Comparison of ENCODE assay signal across 22 cellular contexts in the genomic region with DNA sequence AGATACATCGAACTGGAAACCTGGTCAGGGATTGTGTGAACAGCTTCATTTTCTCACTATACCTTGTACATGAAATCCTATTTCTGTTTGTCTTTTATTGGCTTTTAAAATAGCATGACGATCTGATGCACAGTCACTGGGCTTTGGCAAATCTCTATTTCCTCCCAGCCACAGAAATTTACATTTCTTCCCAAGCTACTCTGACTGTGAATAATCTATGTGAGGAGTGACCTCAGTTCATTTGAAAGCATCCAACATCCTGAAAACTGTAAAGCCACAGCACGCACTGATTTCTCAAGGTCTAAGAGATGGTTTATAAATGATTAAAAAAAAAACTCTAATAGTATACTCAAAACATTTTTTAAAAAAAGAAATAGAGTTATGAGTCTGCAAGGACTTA.
DNase-seq lines count a peak whose midpoint lies in the region; ATAC-seq, FAIRE-seq and TF ChIP-seq lines count a peak whose summit lies in the region.
"Had no signal": no experiment of that assay in that cellular context is flagged by ENCODE, and none has a peak within 500 bp of the region (broad histone marks: within the 10 kb centered on the region; RNA-seq: fewer than 3 reads in every experiment).

No MANE protein-coding gene starts in this region.

- no peak overlapping the region for H2AK9ac ChIP-seq in IMR-90 (replicated peaks; ENCODE audit: low read depth, low read length, poor library complexity)

- no peak overlapping the region for H4K91ac ChIP-seq in IMR-90 (ENCODE audit: insufficient read depth, low read depth, low read length)

- no peak overlapping the region for H3K14ac ChIP-seq in IMR-90 (replicated peaks; ENCODE audit: low read depth, low read length)

- in situ Hi-C loops in IMR-90 (cut with MboI; ENCODE audit: low sequenced_read_pairs), result no loop called here

- intact Hi-C loops in IMR-90 (cut with micrococcal nuclease), result no loop called here
- intact Hi-C loops in activated CD8-positive, alpha-beta T cell treated with anti-CD3 and anti-CD28 coated beads for 36 hours (cut with micrococcal nuclease), result no loop called here

- no peaks in the 10 kb centered on the region for H3K36me3 Mint-ChIP-seq in astrocyte (ENCODE audit: low read depth, unreplicated experiment)
- H3K36me3 Mint-ChIP-seq in activated naive CD8-positive, alpha-beta T cell treated with anti-CD3 and anti-CD28 coated beads for 36 hours, result no peaks in the 10 kb centered on the region
- no peaks in the 10 kb centered on the region for H3K36me3 Mint-ChIP-seq in activated CD8-positive, alpha-beta T cell treated with anti-CD3 and anti-CD28 coated beads for 36 hours (ENCODE audit: low read depth)
- H3K36me3 Mint-ChIP-seq: CD8-positive, alpha-beta T cell had no signal

- CTCF ChIA-PET in IMR-90 (lab: Yijun Ruan, JAX), result no interaction called here
- CTCF ChIA-PET in activated CD8-positive, alpha-beta T cell treated with anti-CD3 and anti-CD28 coated beads for 36 hours (lab: Charles Lee), result no interaction called here

- H2BK20ac ChIP-seq in IMR-90 (ENCODE audit: low read depth, low read length), result peak overlapping the region; percentile 54; the same call in 1 of the 2 replicates

- no peak overlapping the region; the same call in 1 of the 2 replicates for H3K4ac ChIP-seq in IMR-90 (ENCODE audit: low read depth, low read length)

- H3K36me3 ChIP-seq in IMR-90 (ENCODE audit: control insufficient read depth, insufficient read depth, low read length), result no peaks in the 10 kb centered on the region
- H3K36me3 ChIP-seq in astrocyte (ENCODE audit: insufficient read depth, low read length), result no peaks in the 10 kb centered on the region
- H3K36me3 ChIP-seq: MG63 had no signal

- peak overlapping the region; percentile 86; the same call in 1 of the 2 replicates for H3K18ac ChIP-seq in IMR-90 (ENCODE audit: low read depth, low read length)

- no TSS peak for BruUV-seq in IMR-90 (replicated peaks; lab: Mats Ljungman, UMichigan)

- no peaks in the 10 kb centered on the region for H3K79me2 ChIP-seq in astrocyte (ENCODE audit: insufficient read depth, low read length)

- H4K8ac ChIP-seq in IMR-90 (ENCODE audit: low read depth in 2 of 2, low read length in 2 of 2), result peak overlapping the region; percentile 47 to 84; a peak in 2 of 4 replicates

- WGBS in IMR-90 (ENCODE audit: extremely low coverage in 2 of 2, insufficient read length in 1 of 2), 2 experiments, result no CpG with 5 or more reads among the region's 3 CpGs

- H2AFZ ChIP-seq in IMR-90 (replicated peaks; ENCODE audit: low read length, poor library complexity), result no peak overlapping the region
- no peak overlapping the region for H2AFZ ChIP-seq in astrocyte (ENCODE audit: low read depth, low read length)

- H2BK15ac ChIP-seq in IMR-90 (ENCODE audit: low read depth, low read length), result no peak overlapping the region

- peak; percentile 90 for DNase-seq in IMR-90
- peak; percentile 2 for DNase-seq in astrocyte (ENCODE audit: low read depth)
- DNase-seq in hepatic stellate cell (ENCODE audit: low spot score), result peak; percentile 10
- no peak for DNase-seq in activated naive CD8-positive, alpha-beta T cell treated with anti-CD3 and anti-CD28 coated beads for 36 hours
- no peak for DNase-seq in stimulated activated naive CD4-positive, alpha-beta T cell (lab: John Stamatoyannopoulos, UW)
- DNase-seq in activated CD8-positive, alpha-beta T cell treated with anti-CD3 and anti-CD28 coated beads for 36 hours, result no peak
- DNase-seq: Caco-2; CD8-positive, alpha-beta T cell; DMS79 treated with DMSO at 0.1 percent for 48 hours; H7; KBM-7; MG63; NCI-H2029 treated with DMSO at 0.1 percent for 48 hours; SIG-M5 had no signal

- H2AK5ac ChIP-seq in IMR-90 (ENCODE audit: low read depth, low read length), result no peak overlapping the region

- no peaks in the 10 kb centered on the region; a peak in 1 of 4 replicates for H3K79me1 ChIP-seq in IMR-90 (ENCODE audit: low read depth in 1 of 2, low read length in 2 of 2)

- no peaks in the 10 kb centered on the region for H3K4me1 Mint-ChIP-seq in astrocyte (ENCODE audit: low read depth, unreplicated experiment)
- H3K4me1 Mint-ChIP-seq in activated naive CD8-positive, alpha-beta T cell treated with anti-CD3 and anti-CD28 coated beads for 36 hours, result no peaks in the 10 kb centered on the region
- H3K4me1 Mint-ChIP-seq in activated CD8-positive, alpha-beta T cell treated with anti-CD3 and anti-CD28 coated beads for 36 hours (ENCODE audit: low read depth), result no peaks in the 10 kb centered on the region
- H3K4me1 Mint-ChIP-seq: B cell had no signal

- POLR2A ChIA-PET in IMR-90 (lab: Charles Lee; ENCODE audit: unreplicated experiment), result no interaction called here
- POLR2A ChIA-PET in activated CD8-positive, alpha-beta T cell treated with anti-CD3 and anti-CD28 coated beads for 36 hours (lab: Charles Lee), result no interaction called here

- no peaks in the 10 kb centered on the region for H3K9me3 ChIP-seq in IMR-90 (ENCODE audit: control insufficient read depth, insufficient read depth, low read length)
- H3K9me3 ChIP-seq in astrocyte (ENCODE audit: insufficient read depth, low read depth, low read length), result no peaks in the 10 kb centered on the region
- H3K9me3 ChIP-seq: Caco-2, MG63 had no signal

- H3K27ac Mint-ChIP-seq in astrocyte (ENCODE audit: unreplicated experiment), result no peak overlapping the region
- no peak overlapping the region for H3K27ac Mint-ChIP-seq in activated naive CD8-positive, alpha-beta T cell treated with anti-CD3 and anti-CD28 coated beads for 36 hours
- H3K27ac Mint-ChIP-seq in activated CD8-positive, alpha-beta T cell treated with anti-CD3 and anti-CD28 coated beads for 36 hours, result no peak overlapping the region
- H3K27ac Mint-ChIP-seq: B cell; CD8-positive, alpha-beta T cell had no signal

- H3K9me1 ChIP-seq in IMR-90 (ENCODE audit: insufficient read depth, low read length), result no peaks in the 10 kb centered on the region; the same call in 1 of the 2 replicates

- H3K4me1 ChIP-seq in IMR-90 (ENCODE audit: control insufficient read depth, insufficient read depth, low read length), result peaks cover 7% of the 10 kb centered on the region
- no peaks in the 10 kb centered on the region for H3K4me1 ChIP-seq in astrocyte (ENCODE audit: insufficient read depth, low read length)

- ATAC-seq in IMR-90 (ENCODE audit: low read depth) (peak; percentile 25), HG03097 (IDR thresholded peaks at IDR 0.05; ENCODE audit: low FRiP score, unreplicated experiment) (no peak)
- ATAC-seq in activated CD8-positive, alpha-beta T cell treated with anti-CD3 and anti-CD28 coated beads for 36 hours, result no peak
- ATAC-seq: CD8-positive, alpha-beta T cell had no signal

- H4K20me1 ChIP-seq in IMR-90 (ENCODE audit: insufficient read depth, low read length) (no peaks in the 10 kb centered on the region), astrocyte (ENCODE audit: insufficient read depth, low read length) (no peaks in the 10 kb centered on the region)

- peaks cover 8% of the 10 kb centered on the region for H3K9me3 Mint-ChIP-seq in astrocyte (ENCODE audit: unreplicated experiment)
- no peaks in the 10 kb centered on the region for H3K9me3 Mint-ChIP-seq in activated naive CD8-positive, alpha-beta T cell treated with anti-CD3 and anti-CD28 coated beads for 36 hours
- H3K9me3 Mint-ChIP-seq in activated CD8-positive, alpha-beta T cell treated with anti-CD3 and anti-CD28 coated beads for 36 hours, result no peaks in the 10 kb centered on the region
- H3K9me3 Mint-ChIP-seq: CD8-positive, alpha-beta T cell had no signal

- dilution Hi-C loops in IMR-90 (cut with HindIII; ENCODE audit: low sequenced_read_pairs, unreplicated experiment), result no loop called here

- peak overlapping the region; percentile 39; the same call in 1 of the 2 replicates for H2BK120ac ChIP-seq in IMR-90 (ENCODE audit: low read depth, low read length)

- no peak overlapping the region for H3K56ac ChIP-seq in IMR-90 (ENCODE audit: extremely low read depth, insufficient read depth, low read length)

- no peak overlapping the region for H4K5ac ChIP-seq in IMR-90 (ENCODE audit: low read depth, low read length)

- H3K27me3 ChIP-seq in IMR-90 (ENCODE audit: control insufficient read depth, insufficient read depth, low read length) (no peaks in the 10 kb centered on the region), astrocyte (ENCODE audit: insufficient read depth, low read length) (no peaks in the 10 kb centered on the region)
- H3K27me3 ChIP-seq: MG63 had no signal

- H3K9ac ChIP-seq in IMR-90 (ENCODE audit: low read depth, low read length) (no peak overlapping the region), astrocyte (ENCODE audit: low read length) (no peak overlapping the region)

- no peaks in the 10 kb centered on the region for H3K27me3 Mint-ChIP-seq in astrocyte (ENCODE audit: low read depth, unreplicated experiment)
- no peaks in the 10 kb centered on the region for H3K27me3 Mint-ChIP-seq in activated naive CD8-positive, alpha-beta T cell treated with anti-CD3 and anti-CD28 coated beads for 36 hours
- H3K27me3 Mint-ChIP-seq in activated CD8-positive, alpha-beta T cell treated with anti-CD3 and anti-CD28 coated beads for 36 hours, result peaks cover 4% of the 10 kb centered on the region
- H3K27me3 Mint-ChIP-seq: B cell had no signal

- TF ChIP-seq RAD21 in IMR-90 (IDR thresholded peaks at IDR 0.05; ENCODE audit: low read length), result no peak

- H3K23ac ChIP-seq in IMR-90 (ENCODE audit: low read depth, low read length), result no peak overlapping the region

- TF ChIP-seq POLR2A in IMR-90 (IDR thresholded peaks at IDR 0.05; ENCODE audit: low read depth, low read length), result no peak; the same call in 1 of the 2 replicates

- H3K27ac ChIP-seq in IMR-90 (ENCODE audit: insufficient read depth, low read length), result peak overlapping the region; percentile 71; the same call in 1 of the 2 replicates
- no peak overlapping the region for H3K27ac ChIP-seq in astrocyte (ENCODE audit: low read depth, low read length)
- H3K27ac ChIP-seq: C4-2B, SK-N-MC had no signal

- H3K4me2 ChIP-seq in IMR-90 (ENCODE audit: low read depth, low read length) (no peak overlapping the region; the same call in 1 of the 2 replicates), astrocyte (ENCODE audit: low read length) (no peak overlapping the region)

- FAIRE-seq in astrocyte (lab: Jason Lieb, UNC), result no peak
- FAIRE-seq: GM12892, GM19239, HTR-8/SVneo, RCC 7860 had no signal

- H3K4me3 ChIP-seq in IMR-90 (ENCODE audit: insufficient read depth, low read depth, low read length), result no peak overlapping the region
- no peak overlapping the region for H3K4me3 ChIP-seq in astrocyte (ENCODE audit: insufficient read depth, low read depth, low read length)
- H3K4me3 ChIP-seq: MG63, SK-N-MC had no signal

- TF ChIP-seq CTCF in IMR-90 (conservative IDR thresholded peaks at IDR 0.05; ENCODE audit: low read depth, low read length), result no peak
- no peak for TF ChIP-seq CTCF in astrocyte (IDR thresholded peaks at IDR 0.05; ENCODE audit: insufficient read depth, low read depth, low read length)
- TF ChIP-seq CTCF in activated CD8-positive, alpha-beta T cell treated with anti-CD3 and anti-CD28 coated beads for 36 hours (IDR thresholded peaks at IDR 0.05), result no peak

- peak overlapping the region; percentile 94 for H2BK5ac ChIP-seq in IMR-90 (ENCODE audit: low read depth, low read length, poor library complexity, severe bottlenecking)

- no peak overlapping the region for H3K4me3 Mint-ChIP-seq in astrocyte (ENCODE audit: unreplicated experiment)
- no peak overlapping the region for H3K4me3 Mint-ChIP-seq in activated naive CD8-positive, alpha-beta T cell treated with anti-CD3 and anti-CD28 coated beads for 36 hours
- H3K4me3 Mint-ChIP-seq in activated CD8-positive, alpha-beta T cell treated with anti-CD3 and anti-CD28 coated beads for 36 hours, result no peak overlapping the region
- H3K4me3 Mint-ChIP-seq: B cell; CD8-positive, alpha-beta T cell had no signal

Comparison
In these comparisons a context has a peak if more than half of its experiments do, and no peak if none do; other contexts are left out.
1. DNase-seq: peak in IMR-90 (single experiment), astrocyte (single experiment) and hepatic stellate cell (single experiment); none in activated naive CD8-positive, alpha-beta T cell treated with anti-CD3 and anti-CD28 coated beads for 36 hours (single experiment), stimulated activated naive CD4-positive, alpha-beta T cell (0 of 6) and activated CD8-positive, alpha-beta T cell treated with anti-CD3 and anti-CD28 coated beads for 36 hours (single experiment).